Comparison of ENCODE assay signal across 29 cellular contexts in genomic region chr15:63450884-63451225, GRCh38.
"Had no signal": no experiment of that assay in that cellular context is flagged by ENCODE, and none has a peak within 500 bp of the region (broad histone marks: within the 10 kb centered on the region; RNA-seq: fewer than 3 reads in every experiment).

No MANE protein-coding gene starts in this region.

- H3K9me3 Mint-ChIP-seq: effector memory CD8-positive, alpha-beta T cell; memory B cell; mesothelial cell of epicardium; naive B cell; natural killer cell treated with Interleukin-12 subunit alpha and Interleukin-12 subunit beta and Interleukin-15 and Interleukin-18, amount 100 ng/mL, for 72 hours; neural crest cell; stimulated activated effector memory CD8-positive, alpha-beta T cell treated with anti-CD3 and anti-CD28 coated beads, Interleukin-12 subunit alpha, Interleukin-12 subunit beta, amount 100 ng/mL, for 72 hours had no signal

- H3K4me3 Mint-ChIP-seq: effector memory CD8-positive, alpha-beta T cell; memory B cell; mesothelial cell of epicardium; naive B cell; natural killer cell treated with Interleukin-12 subunit alpha and Interleukin-12 subunit beta and Interleukin-15 and Interleukin-18, amount 100 ng/mL, for 72 hours; neural crest cell; stimulated activated effector memory CD8-positive, alpha-beta T cell treated with anti-CD3 and anti-CD28 coated beads, Interleukin-12 subunit alpha, Interleukin-12 subunit beta, amount 100 ng/mL, for 72 hours had no signal

- H3K4me3 ChIP-seq: coronary artery, esophagus squamous epithelium, heart right ventricle, lung, mucosa of descending colon, sigmoid colon, stomach, testis, tibial artery, upper lobe of right lung, uterus had no signal

- DNase-seq: effector memory CD8-positive, alpha-beta T cell; erythroblast; esophagus squamous epithelium; foreskin melanocyte; glutamatergic neuron; heart right ventricle; hippocampal formation; kidney glomerular epithelial cell; left ventricle myocardium superior; naive B cell; sigmoid colon; stimulated activated CD4-positive, alpha-beta T cell treated with anti-CD3 and anti-CD28 coated beads, Interleukin-2, amount 100 ng/mL, for 24 hours; stimulated activated CD4-positive, alpha-beta T cell treated with anti-CD3 and anti-CD28 coated beads, Interleukin-4, amount 100 ng/mL, for 24 hours; stimulated activated naive CD4-positive, alpha-beta T cell treated with Interleukin-2 at 50 U/mL for 16 hours; stomach; testis; upper lobe of right lung; uterus had no signal

- H3K27me3 Mint-ChIP-seq: effector memory CD8-positive, alpha-beta T cell; memory B cell; naive B cell; progenitor cell of endocrine pancreas had no signal

- H3K36me3 Mint-ChIP-seq: memory B cell; mesothelial cell of epicardium; naive B cell; natural killer cell treated with Interleukin-12 subunit alpha and Interleukin-12 subunit beta and Interleukin-15 and Interleukin-18, amount 100 ng/mL, for 72 hours; stimulated activated effector memory CD8-positive, alpha-beta T cell treated with anti-CD3 and anti-CD28 coated beads, Interleukin-12 subunit alpha, Interleukin-12 subunit beta, amount 100 ng/mL, for 72 hours had no signal

- H2AFZ ChIP-seq: parathyroid adenoma had no signal

- H3K9ac ChIP-seq: parathyroid adenoma had no signal

- H3K4me1 ChIP-seq: parathyroid adenoma, testis, tibial artery, uterus had no signal

- H3K36me3 ChIP-seq: esophagus squamous epithelium, heart right ventricle, sigmoid colon, stomach, tibial artery, upper lobe of right lung, uterus had no signal

- H3K27me3 ChIP-seq: esophagus squamous epithelium, heart right ventricle, sigmoid colon, stomach, testis, upper lobe of right lung, uterus had no signal

- H3K9me3 ChIP-seq: esophagus squamous epithelium, heart right ventricle, mucosa of descending colon, sigmoid colon, stomach, testis, tibial artery, upper lobe of right lung, uterus had no signal

- H3K27ac ChIP-seq: coronary artery, esophagus squamous epithelium, parathyroid adenoma, sigmoid colon, stomach, testis, tibial artery, upper lobe of right lung, uterus had no signal

- H3K27ac Mint-ChIP-seq: effector memory CD8-positive, alpha-beta T cell; memory B cell; mesothelial cell of epicardium; naive B cell; natural killer cell treated with Interleukin-12 subunit alpha and Interleukin-12 subunit beta and Interleukin-15 and Interleukin-18, amount 100 ng/mL, for 72 hours; progenitor cell of endocrine pancreas; stimulated activated effector memory CD8-positive, alpha-beta T cell treated with anti-CD3 and anti-CD28 coated beads, Interleukin-12 subunit alpha, Interleukin-12 subunit beta, amount 100 ng/mL, for 72 hours had no signal

- H3K79me2 ChIP-seq: parathyroid adenoma had no signal
